Comparison of ENCODE assay signal across 1 cellular context in the genomic region with DNA sequence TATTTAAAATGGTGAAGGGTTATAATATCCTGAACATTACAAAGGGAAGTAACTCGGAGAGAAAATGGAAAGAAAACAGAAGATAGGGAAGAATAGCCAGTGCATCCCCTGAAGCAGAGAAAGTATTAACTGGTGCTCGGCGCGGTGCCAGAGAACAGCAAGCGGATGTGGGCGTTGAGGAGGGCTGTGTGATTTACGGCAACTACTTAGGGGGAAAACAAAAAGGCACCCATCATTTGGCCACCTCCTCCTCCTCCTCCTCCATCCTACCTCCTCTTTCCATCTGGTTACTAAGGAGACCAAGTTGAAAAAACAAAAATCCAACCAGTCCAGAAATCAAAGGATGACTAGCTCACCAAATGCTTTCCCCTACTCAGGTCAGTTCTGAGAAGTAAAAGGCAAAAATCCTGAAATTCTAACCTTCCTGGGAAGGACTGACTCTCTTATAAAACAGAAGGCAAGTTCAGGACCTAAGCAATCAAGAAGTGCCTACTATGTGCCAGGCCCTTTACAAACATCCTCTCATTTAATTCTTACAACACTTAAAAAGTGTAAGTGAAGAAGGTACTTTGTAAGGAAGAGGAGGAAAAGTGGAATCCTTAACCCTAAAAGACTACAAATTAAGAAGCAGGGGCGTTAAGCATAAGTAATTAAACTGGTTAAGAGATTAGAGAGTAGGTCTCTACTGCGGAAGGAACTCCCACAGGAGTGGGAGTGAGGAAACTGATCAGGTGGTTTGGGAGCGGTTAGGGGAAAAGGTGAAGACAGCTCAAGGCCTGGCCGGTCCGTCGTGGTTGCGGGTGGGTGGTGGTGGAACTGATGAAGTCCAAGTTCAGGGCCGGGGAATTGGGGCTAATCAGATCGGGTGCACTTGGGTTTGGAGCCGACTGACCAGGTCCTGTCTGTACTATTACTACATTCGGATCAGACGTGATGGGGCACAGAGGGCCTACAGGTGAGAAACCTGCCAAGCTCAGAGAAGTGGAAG.
A peak's percentile ranks its signal among the peaks of the same experiment; 100 is the strongest.
TF ChIP-seq lines count a peak whose summit lies in the region.

No MANE protein-coding gene starts in this region.

TF ChIP-seq in HEK293, 187 proteins besides CTCF, POLR2A, EP300 and RAD21 (continued from another document and continues in another):
- TF ChIP-seq, protein P1, sequence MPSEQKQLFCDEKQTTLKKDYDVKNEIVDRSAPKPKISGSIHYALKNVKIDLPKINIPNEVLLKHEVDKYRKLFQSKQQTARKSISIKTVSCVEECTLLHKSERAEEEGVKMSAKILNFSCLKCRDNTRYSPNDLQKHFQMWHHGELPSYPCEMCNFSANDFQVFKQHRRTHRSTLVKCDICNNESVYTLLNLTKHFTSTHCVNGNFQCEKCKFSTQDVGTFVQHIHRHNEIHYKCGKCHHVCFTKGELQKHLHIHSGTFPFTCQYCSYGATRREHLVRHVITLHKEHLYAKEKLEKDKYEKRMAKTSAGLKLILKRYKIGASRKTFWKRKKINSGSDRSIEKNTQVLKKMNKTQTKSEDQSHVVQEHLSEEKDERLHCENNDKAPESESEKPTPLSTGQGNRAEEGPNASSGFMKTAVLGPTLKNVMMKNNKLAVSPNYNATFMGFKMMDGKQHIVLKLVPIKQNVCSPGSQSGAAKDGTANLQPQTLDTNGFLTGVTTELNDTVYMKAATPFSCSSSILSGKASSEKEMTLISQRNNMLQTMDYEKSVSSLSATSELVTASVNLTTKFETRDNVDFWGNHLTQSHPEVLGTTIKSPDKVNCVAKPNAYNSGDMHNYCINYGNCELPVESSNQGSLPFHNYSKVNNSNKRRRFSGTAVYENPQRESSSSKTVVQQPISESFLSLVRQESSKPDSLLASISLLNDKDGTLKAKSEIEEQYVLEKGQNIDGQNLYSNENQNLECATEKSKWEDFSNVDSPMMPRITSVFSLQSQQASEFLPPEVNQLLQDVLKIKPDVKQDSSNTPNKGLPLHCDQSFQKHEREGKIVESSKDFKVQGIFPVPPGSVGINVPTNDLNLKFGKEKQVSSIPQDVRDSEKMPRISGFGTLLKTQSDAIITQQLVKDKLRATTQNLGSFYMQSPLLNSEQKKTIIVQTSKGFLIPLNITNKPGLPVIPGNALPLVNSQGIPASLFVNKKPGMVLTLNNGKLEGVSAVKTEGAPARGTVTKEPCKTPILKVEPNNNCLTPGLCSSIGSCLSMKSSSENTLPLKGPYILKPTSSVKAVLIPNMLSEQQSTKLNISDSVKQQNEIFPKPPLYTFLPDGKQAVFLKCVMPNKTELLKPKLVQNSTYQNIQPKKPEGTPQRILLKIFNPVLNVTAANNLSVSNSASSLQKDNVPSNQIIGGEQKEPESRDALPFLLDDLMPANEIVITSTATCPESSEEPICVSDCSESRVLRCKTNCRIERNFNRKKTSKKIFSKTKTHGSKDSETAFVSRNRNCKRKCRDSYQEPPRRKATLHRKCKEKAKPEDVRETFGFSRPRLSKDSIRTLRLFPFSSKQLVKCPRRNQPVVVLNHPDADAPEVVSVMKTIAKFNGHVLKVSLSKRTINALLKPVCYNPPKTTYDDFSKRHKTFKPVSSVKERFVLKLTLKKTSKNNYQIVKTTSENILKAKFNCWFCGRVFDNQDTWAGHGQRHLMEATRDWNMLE (tag by site-specific recombination; conservative IDR thresholded peaks at IDR 0.05; ENCODE audit: low read depth) = no peak
- TF ChIP-seq ZNF121 (tag by site-specific recombination; IDR thresholded peaks at IDR 0.05) = no peak
- TF ChIP-seq MZF1 (tag by site-specific recombination; IDR thresholded peaks at IDR 0.05; ENCODE audit: borderline replicate concordance) = 0 out of 2 replicates have a peak, but pooled peaks have one; percentile 33
- TF ChIP-seq, protein P2, sequence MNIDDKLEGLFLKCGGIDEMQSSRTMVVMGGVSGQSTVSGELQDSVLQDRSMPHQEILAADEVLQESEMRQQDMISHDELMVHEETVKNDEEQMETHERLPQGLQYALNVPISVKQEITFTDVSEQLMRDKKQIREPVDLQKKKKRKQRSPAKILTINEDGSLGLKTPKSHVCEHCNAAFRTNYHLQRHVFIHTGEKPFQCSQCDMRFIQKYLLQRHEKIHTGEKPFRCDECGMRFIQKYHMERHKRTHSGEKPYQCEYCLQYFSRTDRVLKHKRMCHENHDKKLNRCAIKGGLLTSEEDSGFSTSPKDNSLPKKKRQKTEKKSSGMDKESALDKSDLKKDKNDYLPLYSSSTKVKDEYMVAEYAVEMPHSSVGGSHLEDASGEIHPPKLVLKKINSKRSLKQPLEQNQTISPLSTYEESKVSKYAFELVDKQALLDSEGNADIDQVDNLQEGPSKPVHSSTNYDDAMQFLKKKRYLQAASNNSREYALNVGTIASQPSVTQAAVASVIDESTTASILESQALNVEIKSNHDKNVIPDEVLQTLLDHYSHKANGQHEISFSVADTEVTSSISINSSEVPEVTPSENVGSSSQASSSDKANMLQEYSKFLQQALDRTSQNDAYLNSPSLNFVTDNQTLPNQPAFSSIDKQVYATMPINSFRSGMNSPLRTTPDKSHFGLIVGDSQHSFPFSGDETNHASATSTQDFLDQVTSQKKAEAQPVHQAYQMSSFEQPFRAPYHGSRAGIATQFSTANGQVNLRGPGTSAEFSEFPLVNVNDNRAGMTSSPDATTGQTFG (tag by site-specific recombination; IDR thresholded peaks at IDR 0.05; ENCODE audit: borderline replicate concordance) = no peak
- TF ChIP-seq ZNF155 (tag by site-specific recombination; IDR thresholded peaks at IDR 0.05) = no peak
- no peak for TF ChIP-seq ZNF623 (tag by site-specific recombination; IDR thresholded peaks at IDR 0.05)
- no peak for TF ChIP-seq ZNF221 (tag by site-specific recombination; IDR thresholded peaks at IDR 0.05; ENCODE audit: borderline replicate concordance)
- no peak for TF ChIP-seq REPIN1 (tag by site-specific recombination; IDR thresholded peaks at IDR 0.05; ENCODE audit: low read depth)
- TF ChIP-seq, protein P3, sequence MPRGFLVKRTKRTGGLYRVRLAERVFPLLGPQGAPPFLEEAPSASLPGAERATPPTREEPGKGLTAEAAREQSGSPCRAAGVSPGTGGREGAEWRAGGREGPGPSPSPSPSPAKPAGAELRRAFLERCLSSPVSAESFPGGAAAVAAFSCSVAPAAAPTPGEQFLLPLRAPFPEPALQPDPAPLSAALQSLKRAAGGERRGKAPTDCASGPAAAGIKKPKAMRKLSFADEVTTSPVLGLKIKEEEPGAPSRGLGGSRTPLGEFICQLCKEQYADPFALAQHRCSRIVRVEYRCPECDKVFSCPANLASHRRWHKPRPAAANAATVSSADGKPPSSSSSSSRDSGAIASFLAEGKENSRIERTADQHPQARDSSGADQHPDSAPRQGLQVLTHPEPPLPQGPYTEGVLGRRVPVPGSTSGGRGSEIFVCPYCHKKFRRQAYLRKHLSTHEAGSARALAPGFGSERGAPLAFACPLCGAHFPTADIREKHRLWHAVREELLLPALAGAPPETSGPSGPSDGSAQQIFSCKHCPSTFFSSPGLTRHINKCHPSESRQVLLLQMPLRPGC (tag by site-specific recombination; IDR thresholded peaks at IDR 0.05) = no peak; the same call in 1 of the 2 replicates
- TF ChIP-seq ZNF132 (tag by site-specific recombination; IDR thresholded peaks at IDR 0.05; ENCODE audit: borderline replicate concordance) = no peak
- TF ChIP-seq, protein P4, sequence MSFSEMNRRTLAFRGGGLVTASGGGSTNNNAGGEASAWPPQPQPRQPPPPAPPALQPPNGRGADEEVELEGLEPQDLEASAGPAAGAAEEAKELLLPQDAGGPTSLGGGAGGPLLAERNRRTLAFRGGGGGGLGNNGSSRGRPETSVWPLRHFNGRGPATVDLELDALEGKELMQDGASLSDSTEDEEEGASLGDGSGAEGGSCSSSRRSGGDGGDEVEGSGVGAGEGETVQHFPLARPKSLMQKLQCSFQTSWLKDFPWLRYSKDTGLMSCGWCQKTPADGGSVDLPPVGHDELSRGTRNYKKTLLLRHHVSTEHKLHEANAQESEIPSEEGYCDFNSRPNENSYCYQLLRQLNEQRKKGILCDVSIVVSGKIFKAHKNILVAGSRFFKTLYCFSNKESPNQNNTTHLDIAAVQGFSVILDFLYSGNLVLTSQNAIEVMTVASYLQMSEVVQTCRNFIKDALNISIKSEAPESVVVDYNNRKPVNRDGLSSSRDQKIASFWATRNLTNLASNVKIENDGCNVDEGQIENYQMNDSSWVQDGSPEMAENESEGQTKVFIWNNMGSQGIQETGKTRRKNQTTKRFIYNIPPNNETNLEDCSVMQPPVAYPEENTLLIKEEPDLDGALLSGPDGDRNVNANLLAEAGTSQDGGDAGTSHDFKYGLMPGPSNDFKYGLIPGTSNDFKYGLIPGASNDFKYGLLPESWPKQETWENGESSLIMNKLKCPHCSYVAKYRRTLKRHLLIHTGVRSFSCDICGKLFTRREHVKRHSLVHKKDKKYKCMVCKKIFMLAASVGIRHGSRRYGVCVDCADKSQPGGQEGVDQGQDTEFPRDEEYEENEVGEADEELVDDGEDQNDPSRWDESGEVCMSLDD (tag by site-specific recombination; IDR thresholded peaks at IDR 0.05) = no peak
- TF ChIP-seq ZNF473 (tag by site-specific recombination; IDR thresholded peaks at IDR 0.05) = no peak
- TF ChIP-seq, protein P5, sequence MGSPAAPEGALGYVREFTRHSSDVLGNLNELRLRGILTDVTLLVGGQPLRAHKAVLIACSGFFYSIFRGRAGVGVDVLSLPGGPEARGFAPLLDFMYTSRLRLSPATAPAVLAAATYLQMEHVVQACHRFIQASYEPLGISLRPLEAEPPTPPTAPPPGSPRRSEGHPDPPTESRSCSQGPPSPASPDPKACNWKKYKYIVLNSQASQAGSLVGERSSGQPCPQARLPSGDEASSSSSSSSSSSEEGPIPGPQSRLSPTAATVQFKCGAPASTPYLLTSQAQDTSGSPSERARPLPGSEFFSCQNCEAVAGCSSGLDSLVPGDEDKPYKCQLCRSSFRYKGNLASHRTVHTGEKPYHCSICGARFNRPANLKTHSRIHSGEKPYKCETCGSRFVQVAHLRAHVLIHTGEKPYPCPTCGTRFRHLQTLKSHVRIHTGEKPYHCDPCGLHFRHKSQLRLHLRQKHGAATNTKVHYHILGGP (tag by site-specific recombination; IDR thresholded peaks at IDR 0.05) = no peak
- no peak for TF ChIP-seq ZNF658 (tag by site-specific recombination; IDR thresholded peaks at IDR 0.05)
- TF ChIP-seq ZNF621 (tag by site-specific recombination; IDR thresholded peaks at IDR 0.05) = no peak
- TF ChIP-seq, protein P6, sequence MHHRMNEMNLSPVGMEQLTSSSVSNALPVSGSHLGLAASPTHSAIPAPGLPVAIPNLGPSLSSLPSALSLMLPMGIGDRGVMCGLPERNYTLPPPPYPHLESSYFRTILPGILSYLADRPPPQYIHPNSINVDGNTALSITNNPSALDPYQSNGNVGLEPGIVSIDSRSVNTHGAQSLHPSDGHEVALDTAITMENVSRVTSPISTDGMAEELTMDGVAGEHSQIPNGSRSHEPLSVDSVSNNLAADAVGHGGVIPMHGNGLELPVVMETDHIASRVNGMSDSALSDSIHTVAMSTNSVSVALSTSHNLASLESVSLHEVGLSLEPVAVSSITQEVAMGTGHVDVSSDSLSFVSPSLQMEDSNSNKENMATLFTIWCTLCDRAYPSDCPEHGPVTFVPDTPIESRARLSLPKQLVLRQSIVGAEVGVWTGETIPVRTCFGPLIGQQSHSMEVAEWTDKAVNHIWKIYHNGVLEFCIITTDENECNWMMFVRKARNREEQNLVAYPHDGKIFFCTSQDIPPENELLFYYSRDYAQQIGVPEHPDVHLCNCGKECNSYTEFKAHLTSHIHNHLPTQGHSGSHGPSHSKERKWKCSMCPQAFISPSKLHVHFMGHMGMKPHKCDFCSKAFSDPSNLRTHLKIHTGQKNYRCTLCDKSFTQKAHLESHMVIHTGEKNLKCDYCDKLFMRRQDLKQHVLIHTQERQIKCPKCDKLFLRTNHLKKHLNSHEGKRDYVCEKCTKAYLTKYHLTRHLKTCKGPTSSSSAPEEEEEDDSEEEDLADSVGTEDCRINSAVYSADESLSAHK (tag by site-specific recombination; IDR thresholded peaks at IDR 0.05) = no peak
- TF ChIP-seq, protein P7, sequence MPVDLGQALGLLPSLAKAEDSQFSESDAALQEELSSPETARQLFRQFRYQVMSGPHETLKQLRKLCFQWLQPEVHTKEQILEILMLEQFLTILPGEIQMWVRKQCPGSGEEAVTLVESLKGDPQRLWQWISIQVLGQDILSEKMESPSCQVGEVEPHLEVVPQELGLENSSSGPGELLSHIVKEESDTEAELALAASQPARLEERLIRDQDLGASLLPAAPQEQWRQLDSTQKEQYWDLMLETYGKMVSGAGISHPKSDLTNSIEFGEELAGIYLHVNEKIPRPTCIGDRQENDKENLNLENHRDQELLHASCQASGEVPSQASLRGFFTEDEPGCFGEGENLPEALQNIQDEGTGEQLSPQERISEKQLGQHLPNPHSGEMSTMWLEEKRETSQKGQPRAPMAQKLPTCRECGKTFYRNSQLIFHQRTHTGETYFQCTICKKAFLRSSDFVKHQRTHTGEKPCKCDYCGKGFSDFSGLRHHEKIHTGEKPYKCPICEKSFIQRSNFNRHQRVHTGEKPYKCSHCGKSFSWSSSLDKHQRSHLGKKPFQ (tag by site-specific recombination; IDR thresholded peaks at IDR 0.05) = no peak
- no peak for TF ChIP-seq MYNN (tag by site-specific recombination; IDR thresholded peaks at IDR 0.05; ENCODE audit: borderline replicate concordance)
- no peak for TF ChIP-seq ZFP69B (tag by site-specific recombination; IDR thresholded peaks at IDR 0.05)
- TF ChIP-seq, protein P8, sequence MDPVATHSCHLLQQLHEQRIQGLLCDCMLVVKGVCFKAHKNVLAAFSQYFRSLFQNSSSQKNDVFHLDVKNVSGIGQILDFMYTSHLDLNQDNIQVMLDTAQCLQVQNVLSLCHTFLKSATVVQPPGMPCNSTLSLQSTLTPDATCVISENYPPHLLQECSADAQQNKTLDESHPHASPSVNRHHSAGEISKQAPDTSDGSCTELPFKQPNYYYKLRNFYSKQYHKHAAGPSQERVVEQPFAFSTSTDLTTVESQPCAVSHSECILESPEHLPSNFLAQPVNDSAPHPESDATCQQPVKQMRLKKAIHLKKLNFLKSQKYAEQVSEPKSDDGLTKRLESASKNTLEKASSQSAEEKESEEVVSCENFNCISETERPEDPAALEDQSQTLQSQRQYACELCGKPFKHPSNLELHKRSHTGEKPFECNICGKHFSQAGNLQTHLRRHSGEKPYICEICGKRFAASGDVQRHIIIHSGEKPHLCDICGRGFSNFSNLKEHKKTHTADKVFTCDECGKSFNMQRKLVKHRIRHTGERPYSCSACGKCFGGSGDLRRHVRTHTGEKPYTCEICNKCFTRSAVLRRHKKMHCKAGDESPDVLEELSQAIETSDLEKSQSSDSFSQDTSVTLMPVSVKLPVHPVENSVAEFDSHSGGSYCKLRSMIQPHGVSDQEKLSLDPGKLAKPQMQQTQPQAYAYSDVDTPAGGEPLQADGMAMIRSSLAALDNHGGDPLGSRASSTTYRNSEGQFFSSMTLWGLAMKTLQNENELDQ (tag by site-specific recombination; IDR thresholded peaks at IDR 0.05; ENCODE audit: low read depth) = no peak
- no peak for TF ChIP-seq ZNF354C (tag by site-specific recombination; IDR thresholded peaks at IDR 0.05; ENCODE audit: borderline replicate concordance, low read depth)
- TF ChIP-seq ZBTB17 (tag by site-specific recombination; IDR thresholded peaks at IDR 0.05) = 0 out of 2 replicates have a peak, but pooled peaks have one; percentile 17
- TF ChIP-seq ZFP41 (tag by site-specific recombination; IDR thresholded peaks at IDR 0.05; ENCODE audit: borderline replicate concordance) = no peak
- no peak for TF ChIP-seq ZNF423 (tag by site-specific recombination; IDR thresholded peaks at IDR 0.05)
- no peak for TF ChIP-seq ZNF585B (tag by site-specific recombination; IDR thresholded peaks at IDR 0.05)
- TF ChIP-seq ZNF324 (tag by site-specific recombination; IDR thresholded peaks at IDR 0.05) = no peak
- no peak for TF ChIP-seq KLF10 (tag by site-specific recombination; IDR thresholded peaks at IDR 0.05)
